9 cellular contexts compared by ENCODE assay signal in genomic region chr11:2304156-2305139, GRCh38. TPM values are rescaled to one million over a fixed set of nuclear protein-coding genes. Genes with fewer than 3 reads are reported as not detected.
DNase-seq lines count a peak whose midpoint lies in the region; ATAC-seq and TF ChIP-seq lines count a peak whose summit lies in the region.
"Had no signal": no experiment of that assay in that cellular context is flagged by ENCODE, and none has a peak within 500 bp of the region (broad histone marks: within the 10 kb centered on the region; RNA-seq: fewer than 3 reads in every experiment).

No MANE protein-coding gene starts in this region.

- peak overlapping the region in 7 of 8 donors; percentile 42 to 96 (median 91) for H3K27ac Mint-ChIP-seq in CD8-positive, alpha-beta memory T cell
- peak overlapping the region; percentile 98 to 99 for H3K27ac Mint-ChIP-seq in T-cell

- intact Hi-C loops in ovary (cut with DNase I): loop anchor here (1.0 to 10.0 kb wide), 9 partner anchors 78 to 1422 kb away; no protein-coding TSS in a partner anchor

- no peaks in the 10 kb centered on the region for H3K27me3 Mint-ChIP-seq in CD8-positive, alpha-beta memory T cell
- H3K27me3 Mint-ChIP-seq in T-cell: no peaks in the 10 kb centered on the region

- TF ChIP-seq POLR2A in gastroesophageal sphincter (IDR thresholded peaks at IDR 0.05) (no peak), ovary (IDR thresholded peaks at IDR 0.05) (no peak)

- peak overlapping the region; percentile 88 for H3K4me3 ChIP-seq in CD8-positive, alpha-beta memory T cell (ENCODE audit: low read length)
- H3K4me3 ChIP-seq in gastroesophageal sphincter: no peak overlapping the region
- no peak overlapping the region for H3K4me3 ChIP-seq in ovary

- ATAC-seq in T-cell (replicated peaks in 1 of 4) (no peak), gastroesophageal sphincter (no peak), GM18858 (IDR thresholded peaks at IDR 0.05; ENCODE audit: unreplicated experiment) (no peak), GM18502 (IDR thresholded peaks at IDR 0.05; ENCODE audit: poor library complexity, unreplicated experiment) (no peak)

- CTCF ChIA-PET in CD8-positive, alpha-beta memory T cell (lab: Charles Lee): interaction anchor here (0.7 to 9.7 kb wide), 34 partner anchors 8 to 610 kb away, joined by 3 to 317 read pairs (median 6); partner anchors contain the start of genes CD81, CDKN1C and TSSC4
- CTCF ChIA-PET in T-cell (lab: Charles Lee): interaction anchor here (0.5 to 4.4 kb wide), 8 partner anchors 10 to 1578 kb away, joined by 3 to 42 read pairs (median 4); no protein-coding TSS in a partner anchor

- TF ChIP-seq CTCF in gastroesophageal sphincter (IDR thresholded peaks at IDR 0.05): no peak
- TF ChIP-seq CTCF in ovary (IDR thresholded peaks at IDR 0.05): no peak

- H3K9me3 ChIP-seq in CD8-positive, alpha-beta memory T cell (ENCODE audit: low read length): no peaks in the 10 kb centered on the region
- H3K9me3 ChIP-seq in gastroesophageal sphincter (no peaks in the 10 kb centered on the region), ovary (no peaks in the 10 kb centered on the region)

- 59 to 78% methylated on average over 4 to 11 of the region's 20 CpGs for WGBS in gastroesophageal sphincter (ENCODE audit: low coverage in 1 of 2), 2 donors
- WGBS in ovary, 3 donors: 60 to 68% (median 66%) methylated on average over 20 of the region's 20 CpGs

- POLR2A ChIA-PET in CD8-positive, alpha-beta memory T cell (lab: Charles Lee): interaction anchor here (1.9 to 3.5 kb wide), 2 partner anchors 73 to 116 kb away, joined by 12 to 19 read pairs; partner anchors contain the start of gene CD81
- POLR2A ChIA-PET in T-cell (lab: Charles Lee): no interaction called here

- peak overlapping the region; percentile 79 for H3K27ac ChIP-seq in CD8-positive, alpha-beta memory T cell (ENCODE audit: low read depth, low read length)
- peak overlapping the region in 3 of 4 donors; percentile 86 to 92 (median 91) for H3K27ac ChIP-seq in gastroesophageal sphincter
- peak overlapping the region; percentile 48 to 71 for H3K27ac ChIP-seq in ovary

- H3K4me1 Mint-ChIP-seq in CD8-positive, alpha-beta memory T cell: peaks cover 29 to 72% (median 40%) of the 10 kb centered on the region in 3 donors
- H3K4me1 Mint-ChIP-seq in T-cell: peaks cover 44 to 63% (median 62%) of the 10 kb centered on the region in 3 donors

- TF ChIP-seq EP300 in gastroesophageal sphincter (IDR thresholded peaks at IDR 0.05) (no peak), ovary (IDR thresholded peaks at IDR 0.05) (no peak)

- no peaks in the 10 kb centered on the region for H3K27me3 ChIP-seq in CD8-positive, alpha-beta memory T cell (ENCODE audit: insufficient read depth, low read length, poor library complexity, severe bottlenecking)
- H3K27me3 ChIP-seq in gastroesophageal sphincter (no peaks in the 10 kb centered on the region), ovary (no peaks in the 10 kb centered on the region)

- DNase-seq in CD8-positive, alpha-beta memory T cell: no peak
- peak in 2 of 34 experiments; percentile 5 to 13 for DNase-seq in T-cell
- DNase-seq in ovary: peak in 3 of 5 donors; percentile 24 to 40 (median 34)
- DNase-seq in putamen (ENCODE audit: low spot score): no peak
- no peak for DNase-seq in NCI-H69 (lab: John Stamatoyannopoulos, UW)

- H3K9me3 Mint-ChIP-seq in CD8-positive, alpha-beta memory T cell: no peaks in the 10 kb centered on the region
- no peaks in the 10 kb centered on the region for H3K9me3 Mint-ChIP-seq in T-cell

- H3K36me3 ChIP-seq in CD8-positive, alpha-beta memory T cell (ENCODE audit: insufficient read depth, low read length): no peaks in the 10 kb centered on the region
- H3K36me3 ChIP-seq in gastroesophageal sphincter: no peaks in the 10 kb centered on the region
- H3K36me3 ChIP-seq in ovary: no peaks in the 10 kb centered on the region

- peaks cover 0 to 8% (median 0%) of the 10 kb centered on the region in 3 donors for H3K36me3 Mint-ChIP-seq in CD8-positive, alpha-beta memory T cell
- no peaks in the 10 kb centered on the region for H3K36me3 Mint-ChIP-seq in T-cell

- peak overlapping the region; percentile 94 to 98 (median 96) for H3K4me3 Mint-ChIP-seq in CD8-positive, alpha-beta memory T cell
- H3K4me3 Mint-ChIP-seq in T-cell: peak overlapping the region; percentile 41 to 98 (median 63)

- peaks cover 57% of the 10 kb centered on the region for H3K4me1 ChIP-seq in CD8-positive, alpha-beta memory T cell (ENCODE audit: insufficient read depth, low read length)
- peaks cover 3 to 59% (median 28%) of the 10 kb centered on the region in 3 donors for H3K4me1 ChIP-seq in gastroesophageal sphincter
- peaks cover 27% of the 10 kb centered on the region for H3K4me1 ChIP-seq in ovary (ENCODE audit: insufficient read depth)

RNA-seq across cellular contexts. Expression of gene TSPAN32, which starts 2.6 kb away (rescaled TPM):
- total RNA-seq in CD8-positive, alpha-beta memory T cell: 1 to 10 TPM; 6.6 to 7.4 TPM
- 68.5 TPM for polyA plus RNA-seq in CD8-positive, alpha-beta memory T cell
- total RNA-seq in T-cell (100 to 1,000 TPM in 2 of 5 donors, 10 to 100 TPM in 3; 66.9 to 185 (median 92.3) TPM), gastroesophageal sphincter (1 to 10 TPM in 2 of 4 donors, under 1 TPM in 1, not detected in 1; 0.62 to 3.6 (median 3.6) TPM), ovary (1 to 10 TPM in 3 of 7 donors, under 1 TPM in 3, not detected in 1; 0.63 to 3.9 (median 1.3) TPM)
- polyA plus RNA-seq in ovary: 1 to 10 TPM in 1 of 2 donors, not detected in 1; 1.3 TPM
- total RNA-seq: PC-3 had no signal

RNA-seq across cellular contexts. Expression of gene C11orf21, which starts 2.7 kb away (rescaled TPM):
- total RNA-seq in CD8-positive, alpha-beta memory T cell: 1 to 10 TPM; 8.8 to 9.4 TPM
- 30.1 TPM for polyA plus RNA-seq in CD8-positive, alpha-beta memory T cell
- total RNA-seq in T-cell (100 to 1,000 TPM in 2 of 5 donors, 10 to 100 TPM in 3; 62.3 to 133 (median 88.9) TPM), gastroesophageal sphincter (under 1 TPM; 0.15 to 0.78 (median 0.42) TPM), ovary (under 1 TPM in 5 of 7 donors, not detected in 2; 0.12 to 0.75 (median 0.31) TPM)
- under 1 TPM; 0.35 to 0.65 TPM for polyA plus RNA-seq in ovary
- total RNA-seq: PC-3 had no signal

RNA-seq across cellular contexts. Expression of gene ASCL2, which starts 34.1 kb away (rescaled TPM):
- total RNA-seq in CD8-positive, alpha-beta memory T cell: under 1 TPM; 0.22 to 0.55 TPM
- 8.9 TPM for polyA plus RNA-seq in CD8-positive, alpha-beta memory T cell
- 1 to 10 TPM in 1 of 5 donors, under 1 TPM in 4; 0.29 to 1.3 (median 0.51) TPM for total RNA-seq in T-cell
- under 1 TPM in 1 of 4 donors, not detected in 3; 0.27 TPM for total RNA-seq in gastroesophageal sphincter
- total RNA-seq in ovary: 1 to 10 TPM in 1 of 7 donors, under 1 TPM in 6; 0.18 to 1.3 (median 0.25) TPM
- under 1 TPM; 0.10 to 0.12 TPM for polyA plus RNA-seq in ovary

Comparison
In these comparisons a context has a peak if more than half of its experiments do, and no peak if none do; other contexts are left out.
1. DNase-seq: peak in ovary (3 of 5); none in CD8-positive, alpha-beta memory T cell (0 of 5), putamen (single experiment) and NCI-H69 (single experiment).
2. RNA of gene TSPAN32, which starts 2.6 kb away (total RNA-seq): 66.9 to 185 TPM in T-cell; 6.6 to 7.4 TPM in CD8-positive, alpha-beta memory T cell, 0.62 to 3.6 TPM in gastroesophageal sphincter and 0.63 to 3.9 TPM in ovary; every median in the first group is over 4 times any median in the second.
3. RNA of gene C11orf21, which starts 2.7 kb away (total RNA-seq): 62.3 to 133 TPM in T-cell; 8.8 to 9.4 TPM in CD8-positive, alpha-beta memory T cell, 0.15 to 0.78 TPM in gastroesophageal sphincter and 0.12 to 0.75 TPM in ovary; every median in the first group is over 4 times any median in the second.
4. Peak in every context shown above with its lines, with median percentiles within 50 percentile points of each other: H3K27ac ChIP-seq.